ENCODE assay signal across 8 cellular contexts in the genomic region with DNA sequence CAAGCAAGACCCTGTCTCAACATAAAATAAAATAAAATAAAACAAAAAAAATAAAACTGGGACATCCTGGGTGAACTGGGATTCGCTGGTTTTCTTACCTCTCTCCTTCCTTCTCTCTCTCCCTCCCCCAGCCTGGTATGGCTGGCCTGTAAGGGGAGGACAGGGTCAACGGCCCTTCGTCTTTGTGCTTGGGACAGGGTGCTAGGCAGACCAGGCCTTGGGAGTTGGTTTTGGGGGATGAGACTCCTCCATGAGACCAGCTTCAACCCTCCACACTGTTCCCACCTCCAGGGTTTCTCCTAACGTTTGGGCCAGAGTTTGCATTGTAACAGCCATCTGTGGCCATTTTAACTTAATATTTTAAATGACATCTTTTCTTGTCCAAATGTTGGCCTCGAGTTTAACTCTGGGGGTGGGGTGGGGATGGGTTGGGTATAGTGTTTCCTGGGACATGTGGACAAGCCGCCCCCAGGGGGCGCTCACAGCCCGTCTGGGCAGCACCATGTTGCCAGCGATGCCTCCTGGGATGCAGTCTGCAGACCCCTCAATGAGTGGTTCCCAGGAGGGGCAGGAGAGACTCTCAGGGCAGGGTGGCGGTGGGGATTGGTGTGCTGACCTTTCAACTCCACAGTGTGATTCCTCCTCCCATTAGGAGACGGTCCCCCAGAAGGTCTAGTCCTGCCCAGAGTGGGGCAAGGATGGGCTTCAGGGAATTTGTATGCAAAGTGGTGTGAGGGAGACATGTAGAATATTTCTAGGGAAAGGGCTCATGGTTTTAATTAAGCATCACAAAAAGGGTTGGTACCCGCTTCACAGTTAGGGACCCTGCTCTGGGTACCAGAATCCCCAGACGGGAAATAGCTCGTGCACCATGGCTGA.
A peak's percentile ranks its signal among the peaks of the same experiment; 100 is the strongest.
DNase-seq lines count a peak whose midpoint lies in the region; ATAC-seq and TF ChIP-seq lines count a peak whose summit lies in the region.

No MANE protein-coding gene starts in this region.

- in situ Hi-C loops in astrocyte of the cerebellum (cut with HindIII; ENCODE audit: low sequenced_read_pairs): no loop called here

- no peak overlapping the region for H3K4me3 ChIP-seq in astrocyte of the cerebellum (ENCODE audit: low read depth, low read length)
- no peak overlapping the region for H3K4me3 ChIP-seq in iPS DF 6.9 (ENCODE audit: low read length)

- no peaks in the 10 kb centered on the region for H3K9me3 ChIP-seq in iPS DF 6.9 (ENCODE audit: control insufficient read depth, insufficient read depth, low read length)

- peak; percentile 60 for DNase-seq in EL
- peak; percentile 68 for DNase-seq in LoVo (ENCODE audit: low spot score)
- peak; percentile 54 for DNase-seq in T-helper 9 cell
- DNase-seq in astrocyte of the cerebellum (ENCODE audit: low read depth): peak; percentile 24
- DNase-seq in iPS DF 6.9 (ENCODE audit: low read depth, low spot score): peak; percentile 85
- DNase-seq in stimulated activated CD4-positive, alpha-beta T cell treated with anti-CD3 and anti-CD28 coated beads, Interleukin-1b, Interleukin-23, amount 100 ng/mL, for 48 hours: peak; percentile 57

- no peak overlapping the region for H3K27ac ChIP-seq in iPS DF 6.9 (ENCODE audit: low read length)

- H3K4me1 ChIP-seq in iPS DF 6.9 (ENCODE audit: control insufficient read depth, insufficient read depth, low read length): no peaks in the 10 kb centered on the region; the same call in 1 of the 2 replicates

- no CpG with 5 or more reads among the region's 14 CpGs for WGBS in iPS DF 6.9 (ENCODE audit: insufficient coverage, insufficient read length)

- ATAC-seq in HG03135 (IDR thresholded peaks at IDR 0.05; ENCODE audit: unreplicated experiment): no peak
- no peak for ATAC-seq in HG03354 (IDR thresholded peaks at IDR 0.05; ENCODE audit: poor library complexity, severe bottlenecking, unreplicated experiment)

- H3K36me3 ChIP-seq in iPS DF 6.9 (ENCODE audit: control insufficient read depth, insufficient read depth, low read length): no peaks in the 10 kb centered on the region

- H3K27me3 ChIP-seq in iPS DF 6.9 (ENCODE audit: control insufficient read depth, insufficient read depth, low read length): no peaks in the 10 kb centered on the region

- TF ChIP-seq CTCF in astrocyte of the cerebellum (IDR thresholded peaks at IDR 0.05; ENCODE audit: low read depth, low read length, missing control alignments): peak; percentile 89

Comparison
In these comparisons a context has a peak if more than half of its experiments do, and no peak if none do; other contexts are left out.
1. DNase-seq: peak in every context shown above with its lines; median percentile 85 in iPS DF 6.9; 68 in LoVo; 60 in EL; 57 in stimulated activated CD4-positive, alpha-beta T cell treated with anti-CD3 and anti-CD28 coated beads, Interleukin-1b, Interleukin-23, amount 100 ng/mL, for 48 hours; 54 in T-helper 9 cell; 24 in astrocyte of the cerebellum.